In genomic region chr7:157503229-157503628, GRCh38 we compare ENCODE assay signal across 15 cellular contexts.
A peak's percentile ranks its signal among the peaks of the same experiment; 100 is the strongest.
DNase-seq lines count a peak whose midpoint lies in the region; ATAC-seq and TF ChIP-seq lines count a peak whose summit lies in the region.
"Had no signal": no experiment of that assay in that cellular context is flagged by ENCODE, and none has a peak within 500 bp of the region (broad histone marks: within the 10 kb centered on the region; RNA-seq: fewer than 3 reads in every experiment).

No MANE protein-coding gene starts in this region.

- H3K27ac ChIP-seq in coronary artery, result peak overlapping the region in 1 of 2 donors; percentile 5
- H3K27ac ChIP-seq: ascending aorta, foreskin keratinocyte, ovary, testis had no signal

- TF ChIP-seq POLR2A in NB4 (IDR thresholded peaks at IDR 0.05; ENCODE audit: extremely low read depth, insufficient read length), result no peak

- H3K27me3 Mint-ChIP-seq in central memory CD8-positive, alpha-beta T cell, result peaks cover 26% of the 10 kb centered on the region

- H3K9me3 Mint-ChIP-seq in central memory CD8-positive, alpha-beta T cell, result no peaks in the 10 kb centered on the region
- H3K9me3 Mint-ChIP-seq in stimulated activated effector memory CD8-positive, alpha-beta T cell treated with anti-CD3 and anti-CD28 coated beads, Interleukin-12 subunit alpha, Interleukin-12 subunit beta, amount 100 ng/mL, for 72 hours, result peaks cover 8% of the 10 kb centered on the region

- H3K4me1 Mint-ChIP-seq in central memory CD8-positive, alpha-beta T cell, result peaks cover 25% of the 10 kb centered on the region
- H3K4me1 Mint-ChIP-seq in stimulated activated effector memory CD8-positive, alpha-beta T cell treated with anti-CD3 and anti-CD28 coated beads, Interleukin-12 subunit alpha, Interleukin-12 subunit beta, amount 100 ng/mL, for 72 hours, result peaks cover 27% of the 10 kb centered on the region

- DNase-seq in activated gamma-delta T cell treated with Interleukin-2 at 50 U/mL for 16 hours (peak; percentile 4), activated gamma-delta T cell (lab: John Stamatoyannopoulos, UW) (no peak), NB4 (ENCODE audit: low read depth) (no peak), coronary artery (ENCODE audit: low spot score) (no peak), AML-193 (lab: John Stamatoyannopoulos, UW) (no peak)
- DNase-seq in central memory CD8-positive, alpha-beta T cell (ENCODE audit: low spot score in 2 of 2), result no peak
- no peak for DNase-seq in stimulated activated effector memory CD8-positive, alpha-beta T cell treated with anti-CD3 and anti-CD28 coated beads, Interleukin-12 subunit alpha, Interleukin-12 subunit beta, amount 100 ng/mL, for 72 hours (ENCODE audit: low spot score in 2 of 2)
- DNase-seq: DMS79, foreskin keratinocyte, RPMI8226, testis had no signal

- H3K4me3 ChIP-seq in NB4 (ENCODE audit: low read depth, low read length), result peak overlapping the region; percentile 33
- H3K4me3 ChIP-seq in coronary artery, result no peak overlapping the region
- H3K4me3 ChIP-seq: ascending aorta, ovary, smooth muscle cell, testis had no signal

- H3K36me3 Mint-ChIP-seq in central memory CD8-positive, alpha-beta T cell (ENCODE audit: insufficient read depth), result peaks cover 6% of the 10 kb centered on the region
- no peaks in the 10 kb centered on the region for H3K36me3 Mint-ChIP-seq in stimulated activated effector memory CD8-positive, alpha-beta T cell treated with anti-CD3 and anti-CD28 coated beads, Interleukin-12 subunit alpha, Interleukin-12 subunit beta, amount 100 ng/mL, for 72 hours

- no peak for TF ChIP-seq CTCF in NB4 (IDR thresholded peaks at IDR 0.05; ENCODE audit: low read depth, low read length)
- TF ChIP-seq CTCF in coronary artery (IDR thresholded peaks at IDR 0.05), result no peak

- H3K4me3 Mint-ChIP-seq in central memory CD8-positive, alpha-beta T cell, result peak overlapping the region; percentile 68
- H3K4me3 Mint-ChIP-seq in stimulated activated effector memory CD8-positive, alpha-beta T cell treated with anti-CD3 and anti-CD28 coated beads, Interleukin-12 subunit alpha, Interleukin-12 subunit beta, amount 100 ng/mL, for 72 hours, result peak overlapping the region; percentile 68

- H3K27ac Mint-ChIP-seq in central memory CD8-positive, alpha-beta T cell (ENCODE audit: low read depth), result peak overlapping the region; percentile 91
- H3K27ac Mint-ChIP-seq in stimulated activated effector memory CD8-positive, alpha-beta T cell treated with anti-CD3 and anti-CD28 coated beads, Interleukin-12 subunit alpha, Interleukin-12 subunit beta, amount 100 ng/mL, for 72 hours, result peak overlapping the region; percentile 87

- ATAC-seq in central memory CD8-positive, alpha-beta T cell (replicated peaks; ENCODE audit: extremely low read depth, poor library complexity, severe bottlenecking), result peak; percentile 52
- no peak for ATAC-seq in stimulated activated effector memory CD8-positive, alpha-beta T cell treated with anti-CD3 and anti-CD28 coated beads, Interleukin-12 subunit alpha, Interleukin-12 subunit beta, amount 100 ng/mL, for 72 hours
- no peak for ATAC-seq in HG03045 (IDR thresholded peaks at IDR 0.05; ENCODE audit: unreplicated experiment)
- ATAC-seq: foreskin keratinocyte had no signal
